Comparison of ENCODE assay signal across 8 cellular contexts in the genomic region with DNA sequence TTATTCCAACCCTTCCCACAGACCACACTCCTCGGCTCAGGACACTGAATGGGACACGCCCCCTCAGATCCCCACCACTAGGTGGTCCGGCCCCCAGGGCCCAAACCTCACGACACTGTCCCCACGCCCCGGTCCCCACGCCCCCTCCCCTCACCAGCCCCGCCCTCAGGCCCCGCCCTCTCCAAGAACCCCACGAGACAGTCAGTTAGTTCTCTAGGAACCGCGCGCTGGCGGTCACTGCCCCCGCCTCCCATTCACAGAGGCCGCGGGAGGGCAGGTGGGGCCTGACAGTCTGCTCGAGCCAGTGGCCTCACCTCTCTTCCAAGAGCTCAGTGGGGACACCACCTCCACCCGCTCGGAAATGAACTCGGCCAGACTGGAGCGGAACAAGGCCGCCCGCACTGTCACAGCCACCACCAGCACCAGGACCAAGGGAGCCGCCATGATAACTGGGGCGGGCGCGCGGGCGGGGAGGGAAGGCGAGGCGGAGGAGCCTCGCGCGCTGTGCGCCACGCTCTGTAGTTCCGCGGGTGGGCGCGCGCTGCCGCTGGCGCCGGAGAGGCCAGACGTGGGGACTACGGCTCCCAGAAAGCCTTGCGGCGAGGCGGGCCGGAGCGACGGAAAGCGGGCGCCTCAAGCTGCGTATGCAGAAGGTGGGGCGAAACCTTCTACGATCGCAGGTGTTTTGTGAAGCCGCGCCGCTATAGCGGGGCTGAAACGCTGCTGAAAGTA. TPM values are rescaled to one million over a fixed set of nuclear protein-coding genes. Genes with fewer than 3 reads are reported as not detected.
DNase-seq lines count a peak whose midpoint lies in the region; ATAC-seq and TF ChIP-seq lines count a peak whose summit lies in the region.

A gene with protein sequence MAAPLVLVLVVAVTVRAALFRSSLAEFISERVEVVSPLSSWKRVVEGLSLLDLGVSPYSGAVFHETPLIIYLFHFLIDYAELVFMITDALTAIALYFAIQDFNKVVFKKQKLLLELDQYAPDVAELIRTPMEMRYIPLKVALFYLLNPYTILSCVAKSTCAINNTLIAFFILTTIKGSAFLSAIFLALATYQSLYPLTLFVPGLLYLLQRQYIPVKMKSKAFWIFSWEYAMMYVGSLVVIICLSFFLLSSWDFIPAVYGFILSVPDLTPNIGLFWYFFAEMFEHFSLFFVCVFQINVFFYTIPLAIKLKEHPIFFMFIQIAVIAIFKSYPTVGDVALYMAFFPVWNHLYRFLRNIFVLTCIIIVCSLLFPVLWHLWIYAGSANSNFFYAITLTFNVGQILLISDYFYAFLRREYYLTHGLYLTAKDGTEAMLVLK (minus strand): TSS at position 451 of the 732 bp plus-strand sequence. CDS start 7 bp downstream, at position 444.

- DNase-seq in AML-193 (lab: John Stamatoyannopoulos, UW) (peak; percentile 88 to 93), NCI-H460 (ENCODE audit: extremely low read depth, low read depth) (peak; percentile 93), cerebellum (ENCODE audit: low spot score) (peak; percentile 94), kidney epithelial cell (ENCODE audit: low read depth) (peak; percentile 80)
- DNase-seq in activated CD4-positive, alpha-beta T cell treated with anti-CD3 and anti-CD28 coated beads for 1 hour: peak; percentile 95
- DNase-seq in stimulated activated CD4-positive, alpha-beta T cell treated with anti-CD3 and anti-CD28 coated beads, Interleukin-15, amount 100 ng/mL, for 48 hours (ENCODE audit: low read depth in 2 of 2): peak; percentile 93 to 95

- H3K36me3 ChIP-seq in kidney epithelial cell (ENCODE audit: control insufficient read depth, insufficient read depth, low read length): no peaks in the 10 kb centered on the region

- peak within 1 kb of the TSS; percentile 87 for H3K4me3 ChIP-seq in kidney epithelial cell (ENCODE audit: low read depth, low read length)

- TF ChIP-seq CTCF in kidney epithelial cell (IDR thresholded peaks at IDR 0.05; ENCODE audit: insufficient read depth, low read length, poor library complexity, severe bottlenecking): no peak

- no peaks in the 10 kb centered on the region for H3K27me3 ChIP-seq in kidney epithelial cell (ENCODE audit: control insufficient read depth, insufficient read depth, low read length)

- ATAC-seq in GM19043 (IDR thresholded peaks at IDR 0.05; ENCODE audit: low read depth, unreplicated experiment) (peak; percentile 95), HG03378 (IDR thresholded peaks at IDR 0.05; ENCODE audit: unreplicated experiment) (peak; percentile 90)

RNA-seq across cellular contexts. Expression of the gene that starts here (rescaled TPM):
- total RNA-seq in NCI-H460 (2014; rRNA removed; shearing (Covaris generic)): 34.9 and 38.3 TPM in 2 replicates
- polyA plus RNA-seq in NCI-H460 (2014; cell fraction: nucleus; rRNA removed): 11.4 and 31.7 TPM in 2 replicates
- total RNA-seq in cerebellum (29.4 TPM), kidney epithelial cell (20.7 and 26.1 TPM in 2 replicates)

Comparison
In these comparisons a context has a peak if more than half of its experiments do, and no peak if none do; other contexts are left out.
1. Peak in every context shown above with its lines: DNase-seq, ATAC-seq and H3K4me3 ChIP-seq.